ENCODE assay signal across 8 cellular contexts in the genomic region with DNA sequence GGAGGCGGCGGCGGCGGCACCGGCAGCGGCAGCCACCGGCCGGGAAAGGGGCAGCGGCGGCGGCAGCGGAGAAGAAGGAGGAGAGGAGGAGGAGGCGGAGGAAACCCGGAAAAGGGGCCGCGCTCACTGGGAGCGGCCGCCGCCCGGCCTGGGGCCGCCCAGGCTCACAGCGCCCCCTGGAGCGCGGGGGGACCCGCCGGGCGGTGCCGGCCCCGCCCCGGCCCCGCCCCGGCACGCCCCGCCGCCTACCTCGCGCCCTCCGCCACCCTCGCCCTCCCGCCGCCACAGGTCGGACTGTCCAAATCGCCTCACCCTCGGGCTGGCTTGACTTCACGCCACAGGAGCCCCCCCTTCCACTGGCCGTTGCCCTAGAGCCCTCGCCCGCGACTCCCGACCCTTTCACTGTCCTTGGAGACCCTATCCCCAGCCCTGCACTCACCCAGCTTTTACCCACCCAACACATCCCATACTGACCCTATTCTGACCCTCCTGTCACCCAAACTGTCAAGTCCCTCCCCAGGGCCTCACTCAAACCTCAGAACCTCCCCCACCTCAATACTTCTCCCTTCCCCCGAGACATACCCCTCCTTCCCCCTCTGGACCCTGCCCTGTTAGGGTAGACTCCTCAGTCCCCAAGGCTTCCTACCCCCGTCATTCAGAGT. TPM values are rescaled to one million over a fixed set of nuclear protein-coding genes. Genes with fewer than 3 reads are reported as not detected.
A peak's percentile ranks its signal among the peaks of the same experiment; 100 is the strongest.
DNase-seq lines count a peak whose midpoint lies in the region; ATAC-seq, FAIRE-seq and TF ChIP-seq lines count a peak whose summit lies in the region.

TSS of gene CSNK2A2 (minus strand) at position 85 of the 662 bp plus-strand sequence. CDS start 370 bp downstream, outside the sequence.

- in situ Hi-C loops in SK-MEL-5 (cut with HindIII; ENCODE audit: low pct_unique_long_range_greater_than_20kb, low sequenced_read_pairs) = no loop called here

- no peak for TF ChIP-seq EP300 in Ishikawa (IDR thresholded peaks at IDR 0.05; ENCODE audit: borderline replicate concordance)

- peak; percentile 83 for DNase-seq in DMS53 (lab: John Stamatoyannopoulos, UW)
- DNase-seq in SK-MEL-5 (ENCODE audit: low read depth, low spot score) = peak; percentile 66
- DNase-seq in activated naive CD4-positive, alpha-beta T cell treated with Interleukin-2 at 50 U/mL for 16 hours = peak; percentile 74
- DNase-seq in frontal cortex (ENCODE audit: low spot score in 2 of 2) = peak; percentile 89 to 90
- DNase-seq in nucleus accumbens (lab: John Stamatoyannopoulos, UW) = peak in 42 of 56 donors; percentile 1 to 68 (median 28)
- DNase-seq in substantia nigra (lab: John Stamatoyannopoulos, UW) = peak in 36 of 49 donors; percentile 3 to 72 (median 36)

- H3K27ac ChIP-seq in substantia nigra (ENCODE audit: low read depth, low read length, poor library complexity, severe bottlenecking) = peak within 1 kb of the TSS; percentile 16

- TF ChIP-seq RAD21 in Ishikawa (IDR thresholded peaks at IDR 0.05; ENCODE audit: low read depth) = no peak

- peak; percentile 85 for ATAC-seq in GM21529 (IDR thresholded peaks at IDR 0.05; ENCODE audit: unreplicated experiment)

- FAIRE-seq in frontal cortex (lab: Jason Lieb, UNC) = no peak

TF ChIP-seq in Ishikawa, 13 proteins besides CTCF, POLR2A, EP300 and RAD21:
- TF ChIP-seq TCF12 (IDR thresholded peaks at IDR 0.05; ENCODE audit: low read depth) = no peak
- no peak for TF ChIP-seq REST (IDR thresholded peaks at IDR 0.05; ENCODE audit: low read depth)
- TF ChIP-seq CREB1 (IDR thresholded peaks at IDR 0.05; ENCODE audit: low read depth) = no peak
- TF ChIP-seq USF1 (IDR thresholded peaks at IDR 0.05) = no peak
- TF ChIP-seq ZBTB7A (IDR thresholded peaks at IDR 0.05; ENCODE audit: low read depth) = peak; percentile 57
- TF ChIP-seq TAF1 (IDR thresholded peaks at IDR 0.05; ENCODE audit: low read depth) = peak; percentile 59; the same call in 1 of the 2 replicates
- TF ChIP-seq, protein P1, sequence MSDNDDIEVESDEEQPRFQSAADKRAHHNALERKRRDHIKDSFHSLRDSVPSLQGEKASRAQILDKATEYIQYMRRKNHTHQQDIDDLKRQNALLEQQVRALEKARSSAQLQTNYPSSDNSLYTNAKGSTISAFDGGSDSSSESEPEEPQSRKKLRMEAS (IDR thresholded peaks at IDR 0.05) = 0 out of 2 replicates have a peak, but pooled peaks have one; percentile 23

RNA-seq across cellular contexts. Expression of gene CSNK2A2, which starts in this region (rescaled TPM):
- total RNA-seq in SK-MEL-5 (2014; rRNA removed; shearing (Covaris generic)) = 17.6 and 18.9 TPM in 2 replicates
- polyA plus RNA-seq in SK-MEL-5 (2015; cell fraction: cytosol; rRNA removed) = 36.7 and 47.1 TPM in 2 replicates
- polyA plus RNA-seq in SK-MEL-5 (2015; cell fraction: nucleus; rRNA removed) = 27.4 and 33.1 TPM in 2 replicates
- total RNA-seq in frontal cortex = 17.9 TPM

Comparison
In these comparisons a context has a peak if more than half of its experiments do, and no peak if none do; other contexts are left out.
1. Peak in every context shown above with its lines: DNase-seq, ATAC-seq and H3K27ac ChIP-seq.
2. DNase-seq: peak in every context shown above with its lines; median percentile 90 in frontal cortex; 83 in DMS53; 74 in activated naive CD4-positive, alpha-beta T cell treated with Interleukin-2 at 50 U/mL for 16 hours; 66 in SK-MEL-5; 36 in substantia nigra; 28 in nucleus accumbens.